In the genomic region with DNA sequence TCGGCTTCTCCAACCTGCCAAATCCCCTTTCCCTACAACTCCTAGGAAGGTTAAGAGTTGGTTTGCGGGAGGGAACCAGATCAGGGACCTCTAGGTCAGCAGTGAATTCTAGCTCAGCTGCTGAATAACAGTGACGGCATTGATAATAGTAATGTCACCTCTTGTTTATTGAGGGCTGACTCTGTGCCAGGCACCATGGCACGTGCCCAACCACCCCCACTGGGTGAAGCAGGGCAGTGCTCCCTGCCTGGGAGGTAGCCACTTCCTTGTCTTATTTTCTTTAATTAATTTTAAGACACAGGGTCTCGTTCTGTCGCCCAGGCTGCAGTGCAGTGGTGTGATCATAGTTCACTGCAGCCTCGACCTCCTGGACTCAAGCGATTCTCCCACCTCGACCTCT, we compare ENCODE assay signal across 15 cellular contexts. TPM values are rescaled to one million over a fixed set of nuclear protein-coding genes. Genes with fewer than 3 reads are reported as not detected.
A peak's percentile ranks its signal among the peaks of the same experiment; 100 is the strongest.
DNase-seq lines count a peak whose midpoint lies in the region; ATAC-seq and TF ChIP-seq lines count a peak whose summit lies in the region.
"Had no signal": no experiment of that assay in that cellular context is flagged by ENCODE, and none has a peak within 500 bp of the region (broad histone marks: within the 10 kb centered on the region; RNA-seq: fewer than 3 reads in every experiment).

No MANE protein-coding gene starts in this region.

- H3K9ac ChIP-seq in HUES48 (ENCODE audit: low read depth, low read length) = no peak overlapping the region

- intact Hi-C loops in ascending aorta (cut with DNase I) (loop anchor here (5.0 kb wide), 1 partner anchor 95 kb away; a partner anchor contains a TSS), left lung (cut with DNase I) (no loop called here), stomach (cut with DNase I; ENCODE audit: low total_unique reads) (no loop called here)

- TF ChIP-seq EP300 in stomach (IDR thresholded peaks at IDR 0.05) = no peak

- H3K27ac ChIP-seq in HUES48 (ENCODE audit: low read depth, low read length) (peak overlapping the region; percentile 96), ascending aorta (peak overlapping the region; percentile 81 to 86), left lung (peak overlapping the region; percentile 44 to 73), stomach (peak overlapping the region; percentile 32 to 87 (median 82))
- H3K27ac ChIP-seq: C4-2B had no signal

- TF ChIP-seq CTCF in ascending aorta (IDR thresholded peaks at IDR 0.05) = no peak
- TF ChIP-seq CTCF in left lung (IDR thresholded peaks at IDR 0.05) = no peak
- no peak for TF ChIP-seq CTCF in stomach (IDR thresholded peaks at IDR 0.05)

- no peak for DNase-seq in ascending aorta (ENCODE audit: low spot score in 2 of 2)
- DNase-seq in left lung = peak in 1 of 2 donors; percentile 28
- DNase-seq in stomach = no peak
- DNase-seq in T1000 (lab: John Stamatoyannopoulos, UW) = no peak
- no peak for DNase-seq in iPS-NIHi11 (ENCODE audit: low spot score)
- DNase-seq: central memory CD4-positive, alpha-beta T cell; KBM-7; NCI-H187 treated with DMSO at 0.1 percent for 48 hours; nephron progenitor cell had no signal

- no peaks in the 10 kb centered on the region for H3K9me3 ChIP-seq in HUES48 (ENCODE audit: control insufficient read depth, insufficient read depth, low read length)
- H3K9me3 ChIP-seq in ascending aorta = no peaks in the 10 kb centered on the region
- no peaks in the 10 kb centered on the region for H3K9me3 ChIP-seq in left lung
- H3K9me3 ChIP-seq in stomach = no peaks in the 10 kb centered on the region

- TF ChIP-seq POLR2A in stomach (IDR thresholded peaks at IDR 0.05) = no peak

- WGBS in stomach, 5 donors = 54 to 68% (median 66%) methylated on average over 9 of the region's 9 CpGs

- ATAC-seq in left lung (no peak), HG03039 (IDR thresholded peaks at IDR 0.05; ENCODE audit: unreplicated experiment) (no peak), GM21423 (IDR thresholded peaks at IDR 0.05; ENCODE audit: unreplicated experiment) (no peak)
- ATAC-seq: activated T-helper 17 cell treated with anti-CD3 and anti-CD28 coated beads, Interleukin-2, amount 50 U/mL, for 72 hours; stimulated activated effector memory CD8-positive, alpha-beta T cell treated with anti-CD3 and anti-CD28 coated beads, Interleukin-12 subunit alpha, Interleukin-12 subunit beta, amount 100 ng/mL, for 72 hours had no signal

- H3K36me3 ChIP-seq in HUES48 (ENCODE audit: control insufficient read depth, insufficient read depth, low read length) = no peaks in the 10 kb centered on the region
- H3K36me3 ChIP-seq in ascending aorta = no peaks in the 10 kb centered on the region
- H3K36me3 ChIP-seq in left lung = no peaks in the 10 kb centered on the region
- no peaks in the 10 kb centered on the region for H3K36me3 ChIP-seq in stomach

- H3K4me3 ChIP-seq in HUES48 (ENCODE audit: low read depth, low read length) (no peak overlapping the region), ascending aorta (no peak overlapping the region), left lung (no peak overlapping the region), stomach (no peak overlapping the region)

- H3K27me3 ChIP-seq in HUES48 (ENCODE audit: control insufficient read depth, insufficient read depth, low read length) (no peaks in the 10 kb centered on the region), ascending aorta (no peaks in the 10 kb centered on the region), left lung (peaks cover 2 to 37% of the 10 kb centered on the region in 2 donors), stomach (peaks cover 0 to 10% (median 0%) of the 10 kb centered on the region in 3 donors)

- H3K4me1 ChIP-seq in HUES48 (ENCODE audit: control insufficient read depth, insufficient read depth, low read length) = peaks cover 44% of the 10 kb centered on the region
- peaks cover 23 to 33% of the 10 kb centered on the region in 2 donors for H3K4me1 ChIP-seq in ascending aorta
- peaks cover 27 to 38% of the 10 kb centered on the region in 2 donors for H3K4me1 ChIP-seq in left lung
- peaks cover 41 to 50% (median 46%) of the 10 kb centered on the region in 4 donors for H3K4me1 ChIP-seq in stomach

RNA-seq across cellular contexts. Expression of a gene that starts 5.5 kb away (rescaled TPM):
- total RNA-seq in ascending aorta = 25.7 TPM
- 10 to 100 TPM; 69.8 to 77.1 TPM for total RNA-seq in left lung
- total RNA-seq in stomach = 10 to 100 TPM; 11.4 to 98.8 (median 31.6) TPM
- polyA plus RNA-seq in stomach = 10 to 100 TPM in 2 of 3 donors, 1 to 10 TPM in 1; 5.8 to 96.8 (median 10.7) TPM
- total RNA-seq: activated T-helper 17 cell treated with anti-CD3 and anti-CD28 coated beads, Interleukin-2, amount 50 U/mL, for 72 hours had no signal

RNA-seq across cellular contexts. Expression of a gene that starts 15.6 kb away (rescaled TPM):
- 5.7 TPM for total RNA-seq in ascending aorta
- under 1 TPM; 0.52 to 0.76 TPM for total RNA-seq in left lung
- total RNA-seq in stomach = 10 to 100 TPM in 1 of 5 donors, under 1 TPM in 2, not detected in 2; 0.43 to 30.3 (median 0.55) TPM
- under 1 TPM; 0.15 to 0.33 (median 0.19) TPM for polyA plus RNA-seq in stomach
